23 cellular contexts compared by ENCODE assay signal in genomic region chr12:108553799-108554198, GRCh38. TPM values are rescaled to one million over a fixed set of nuclear protein-coding genes. Genes with fewer than 3 reads are reported as not detected.
A peak's percentile ranks its signal among the peaks of the same experiment; 100 is the strongest.
DNase-seq lines count a peak whose midpoint lies in the region; FAIRE-seq and TF ChIP-seq lines count a peak whose summit lies in the region.
"Had no signal": no experiment of that assay in that cellular context is flagged by ENCODE, and none has a peak within 500 bp of the region (broad histone marks: within the 10 kb centered on the region; RNA-seq: fewer than 3 reads in every experiment).

No MANE protein-coding gene starts in this region.

- H3K9me3 Mint-ChIP-seq in activated naive CD8-positive, alpha-beta T cell (ENCODE audit: low read depth) = no peaks in the 10 kb centered on the region
- H3K9me3 Mint-ChIP-seq in activated naive CD8-positive, alpha-beta T cell treated with anti-CD3 and anti-CD28 coated beads for 36 hours = no peaks in the 10 kb centered on the region
- H3K9me3 Mint-ChIP-seq: CD14-positive monocyte had no signal

- intact Hi-C loops in esophagus muscularis mucosa (cut with DNase I) = no loop called here
- intact Hi-C loops in kidney (cut with DNase I) = no loop called here
- intact Hi-C loops in cardiac septum (cut with DNase I) = no loop called here

- peak overlapping the region; percentile 38 for H3K4me2 ChIP-seq in SU-DHL-6 (ENCODE audit: low read depth, low read length, poor library complexity, severe bottlenecking)
- H3K4me2 ChIP-seq: KMS-11 had no signal

- FAIRE-seq in kidney (lab: Jason Lieb, UNC) = no peak
- FAIRE-seq: GM12892, H54, HepG2 had no signal

- TF ChIP-seq CTCF in SU-DHL-6 (IDR thresholded peaks at IDR 0.05; ENCODE audit: insufficient read depth, low read length, poor library complexity, severe bottlenecking) = no peak
- TF ChIP-seq CTCF in esophagus muscularis mucosa (IDR thresholded peaks at IDR 0.05) = no peak
- no peak for TF ChIP-seq CTCF in kidney (IDR thresholded peaks at IDR 0.05; ENCODE audit: borderline replicate concordance, extremely low read depth, insufficient read depth)

- peaks cover 80% of the 10 kb centered on the region for H3K4me1 Mint-ChIP-seq in activated naive CD8-positive, alpha-beta T cell (ENCODE audit: low read depth)
- peaks cover 73% of the 10 kb centered on the region for H3K4me1 Mint-ChIP-seq in activated naive CD8-positive, alpha-beta T cell treated with anti-CD3 and anti-CD28 coated beads for 36 hours

- H4K20me1 ChIP-seq in SU-DHL-6 (ENCODE audit: low read depth, low read length) = peaks cover 22% of the 10 kb centered on the region; the same call in 1 of the 2 replicates

- H3K4me3 Mint-ChIP-seq in activated naive CD8-positive, alpha-beta T cell = peak overlapping the region; percentile 38
- no peak overlapping the region for H3K4me3 Mint-ChIP-seq in activated naive CD8-positive, alpha-beta T cell treated with anti-CD3 and anti-CD28 coated beads for 36 hours
- H3K4me3 Mint-ChIP-seq: CD14-positive monocyte had no signal

- H3K9me2 ChIP-seq in SU-DHL-6 (replicated peaks; ENCODE audit: insufficient read depth, low read length) = no peaks in the 10 kb centered on the region

- no peaks in the 10 kb centered on the region for H3K27me3 Mint-ChIP-seq in activated naive CD8-positive, alpha-beta T cell
- H3K27me3 Mint-ChIP-seq in activated naive CD8-positive, alpha-beta T cell treated with anti-CD3 and anti-CD28 coated beads for 36 hours = no peaks in the 10 kb centered on the region

- WGBS in esophagus muscularis mucosa = 85% methylated on average over 5 of the region's 5 CpGs

- H3K27me3 ChIP-seq in SU-DHL-6 (ENCODE audit: low read length) (no peaks in the 10 kb centered on the region), esophagus muscularis mucosa (no peaks in the 10 kb centered on the region)

- H3K9ac ChIP-seq in SU-DHL-6 (ENCODE audit: low read length) (no peak overlapping the region), kidney (ENCODE audit: low read length in 2 of 2) (no peak overlapping the region)
- H3K9ac ChIP-seq: KMS-11 had no signal

- H3K36me3 Mint-ChIP-seq in activated naive CD8-positive, alpha-beta T cell = peaks cover 3% of the 10 kb centered on the region
- peaks cover 11% of the 10 kb centered on the region for H3K36me3 Mint-ChIP-seq in activated naive CD8-positive, alpha-beta T cell treated with anti-CD3 and anti-CD28 coated beads for 36 hours

- H3F3A ChIP-seq in SU-DHL-6 (ENCODE audit: insufficient read depth) = no peaks in the 10 kb centered on the region

- TF ChIP-seq POLR2A in esophagus muscularis mucosa (IDR thresholded peaks at IDR 0.05; ENCODE audit: low read depth) = no peak

- TF ChIP-seq EP300 in esophagus muscularis mucosa (IDR thresholded peaks at IDR 0.05) = no peak

- H3K4me1 ChIP-seq in esophagus muscularis mucosa (peaks cover 35 to 65% (median 57%) of the 10 kb centered on the region in 4 donors), kidney (ENCODE audit: control insufficient read depth in 1 of 2, insufficient read depth in 1 of 2, low read depth in 1 of 2, low read length in 2 of 2) (peaks cover 0 to 2% of the 10 kb centered on the region in 2 donors)

- no peak for DNase-seq in activated naive CD8-positive, alpha-beta T cell treated with anti-CD3 and anti-CD28 coated beads for 36 hours
- peak; percentile 60 for DNase-seq in esophagus muscularis mucosa (ENCODE audit: extremely low spot score)
- DNase-seq in kidney = no peak
- DNase-seq in cardiac septum (ENCODE audit: low spot score) = no peak
- DNase-seq in anterior cingulate cortex (lab: John Stamatoyannopoulos, UW) = no peak
- DNase-seq: DMS79, GDM1, NCI-H1048, NCI-H1436 treated with DMSO at 0.1 percent for 48 hours, NCI-H2029 treated with DMSO at 0.1 percent for 48 hours, NCI-H2171 treated with DMSO at 0.1 percent for 48 hours, NCI-H446 treated with DMSO at 0.1 percent for 48 hours, RPMI8226, SIG-M5 had no signal

- peaks cover 98% of the 10 kb centered on the region for H3K79me2 ChIP-seq in SU-DHL-6 (ENCODE audit: insufficient read depth, low read length)

- H3K9me3 ChIP-seq in SU-DHL-6 (ENCODE audit: insufficient read depth, low read length) (no peaks in the 10 kb centered on the region), esophagus muscularis mucosa (no peaks in the 10 kb centered on the region), kidney (ENCODE audit: control insufficient read depth in 1 of 2, low read length in 2 of 2) (no peaks in the 10 kb centered on the region)

- H3K4me3 ChIP-seq in SU-DHL-6 (ENCODE audit: insufficient read depth, low read length, poor library complexity, severe bottlenecking) (no peak overlapping the region), esophagus muscularis mucosa (no peak overlapping the region), kidney (ENCODE audit: low read length in 2 of 2) (no peak overlapping the region)

- no peak overlapping the region for H3K27ac ChIP-seq in SU-DHL-6 (ENCODE audit: low read depth, low read length)
- no peak overlapping the region for H3K27ac ChIP-seq in esophagus muscularis mucosa (replicated peaks in 1 of 4)
- H3K27ac ChIP-seq in kidney (ENCODE audit: low read depth in 2 of 2, low read length in 2 of 2) = no peak overlapping the region
- H3K27ac ChIP-seq: KMS-11 had no signal

- H3K36me3 ChIP-seq in SU-DHL-6 (ENCODE audit: low read length) (peaks cover 12% of the 10 kb centered on the region), esophagus muscularis mucosa (peaks cover 0 to 22% (median 7%) of the 10 kb centered on the region in 4 donors), kidney (ENCODE audit: control insufficient read depth in 1 of 2, insufficient read depth in 2 of 2, low read length in 2 of 2) (peaks cover 0 to 4% of the 10 kb centered on the region in 2 donors)

- H2AFZ ChIP-seq in SU-DHL-6 (ENCODE audit: low read depth, low read length, severe bottlenecking) = no peak overlapping the region

- no peak overlapping the region for H3K27ac Mint-ChIP-seq in activated naive CD8-positive, alpha-beta T cell
- no peak overlapping the region for H3K27ac Mint-ChIP-seq in activated naive CD8-positive, alpha-beta T cell treated with anti-CD3 and anti-CD28 coated beads for 36 hours

RNA-seq across cellular contexts. Expression of gene SART3, which starts 7.2 kb away (rescaled TPM):
- total RNA-seq in activated naive CD8-positive, alpha-beta T cell treated with anti-CD3 and anti-CD28 coated beads for 36 hours = 10 to 100 TPM; 78.7 to 80.9 TPM
- 10 to 100 TPM; 31.6 to 48.0 (median 40.1) TPM for total RNA-seq in esophagus muscularis mucosa
- 59.1 TPM for total RNA-seq in kidney
- polyA plus RNA-seq in kidney (ENCODE audit: insufficient read depth, low read depth, low replicate concordance) = 14.9 TPM
- 29.2 TPM for total RNA-seq in cardiac septum

RNA-seq across cellular contexts. Expression of gene ISCU, which starts 8.6 kb away (rescaled TPM):
- 10 to 100 TPM; 69.5 TPM for total RNA-seq in activated naive CD8-positive, alpha-beta T cell treated with anti-CD3 and anti-CD28 coated beads for 36 hours
- total RNA-seq in esophagus muscularis mucosa = 100 to 1,000 TPM; 207 to 257 (median 242) TPM
- total RNA-seq in kidney = 183 TPM
- polyA plus RNA-seq in kidney (ENCODE audit: insufficient read depth, low read depth, low replicate concordance) = 511 TPM
- total RNA-seq in cardiac septum = 432 TPM

RNA-seq across cellular contexts. Expression of gene FICD, which starts 38.7 kb away (rescaled TPM):
- 1 to 10 TPM; 4.2 to 4.3 TPM for total RNA-seq in activated naive CD8-positive, alpha-beta T cell treated with anti-CD3 and anti-CD28 coated beads for 36 hours
- 1 to 10 TPM; 5.6 to 7.2 (median 6.5) TPM for total RNA-seq in esophagus muscularis mucosa
- total RNA-seq in kidney = 8.5 TPM
- 5.1 TPM for polyA plus RNA-seq in kidney (ENCODE audit: insufficient read depth, low read depth, low replicate concordance)
- total RNA-seq in cardiac septum = 3.8 TPM

RNA-seq across cellular contexts. Expression of gene TMEM119, which starts 44.1 kb away (rescaled TPM):
- total RNA-seq in activated naive CD8-positive, alpha-beta T cell treated with anti-CD3 and anti-CD28 coated beads for 36 hours = under 1 TPM in 1 of 2 experiments, not detected in 1; 0.12 TPM
- total RNA-seq in esophagus muscularis mucosa (10 to 100 TPM in 1 of 4 donors, 1 to 10 TPM in 3; 3.6 to 12.2 (median 7.1) TPM), kidney (15.8 TPM), cardiac septum (3.4 TPM)
- 4.1 TPM for polyA plus RNA-seq in kidney (ENCODE audit: insufficient read depth, low read depth, low replicate concordance)
- total RNA-seq: A673, HepG2, MCF 10A had no signal
- polyA plus RNA-seq: HepG2 had no signal
